In genomic region chr6:139378882-139379341, GRCh38 we compare ENCODE assay signal across 12 cellular contexts.
DNase-seq lines count a peak whose midpoint lies in the region; FAIRE-seq and TF ChIP-seq lines count a peak whose summit lies in the region.
"Had no signal": no experiment of that assay in that cellular context is flagged by ENCODE, and none has a peak within 500 bp of the region (broad histone marks: within the 10 kb centered on the region; RNA-seq: fewer than 3 reads in every experiment).

No MANE protein-coding gene starts in this region.

- peak; percentile 77 for FAIRE-seq in RCC 7860 (lab: Jason Lieb, UNC)

- no peak overlapping the region for H3K4me3 ChIP-seq in fibroblast of mammary gland (ENCODE audit: control insufficient read depth, low read depth, low read length)

- peak; percentile 6 for DNase-seq in stimulated activated CD4-positive, alpha-beta T cell treated with anti-CD3 and anti-CD28 coated beads, Interleukin-2, amount 100 ng/mL, for 4 hours (ENCODE audit: low read depth)
- no peak for DNase-seq in stimulated activated CD4-positive, alpha-beta T cell treated with anti-CD3 and anti-CD28 coated beads, Interleukin-4, amount 100 ng/mL, for 4 hours
- DNase-seq in RCC 7860 (ENCODE audit: low spot score) (peak; percentile 70), fibroblast of mammary gland (ENCODE audit: low read depth) (peak; percentile 46), DMS79 (lab: John Stamatoyannopoulos, UW) (no peak), T-helper 9 cell (no peak), cerebellar cortex (ENCODE audit: low spot score) (no peak)
- no peak for DNase-seq in activated effector memory CD4-positive, alpha-beta T cell treated with Interleukin-2 at 50 U/mL for 16 hours
- DNase-seq: BE2C, brain microvascular endothelial cell, KBM-7, NCI-H446 had no signal

- TF ChIP-seq CTCF in fibroblast of mammary gland (conservative IDR thresholded peaks at IDR 0.05; ENCODE audit: control insufficient read depth, insufficient read depth, low read depth, low read length): no peak

Comparison
In these comparisons a context has a peak if more than half of its experiments do, and no peak if none do; other contexts are left out.
1. DNase-seq: peak in stimulated activated CD4-positive, alpha-beta T cell treated with anti-CD3 and anti-CD28 coated beads, Interleukin-2, amount 100 ng/mL, for 4 hours (single experiment), RCC 7860 (single experiment) and fibroblast of mammary gland (single experiment); none in stimulated activated CD4-positive, alpha-beta T cell treated with anti-CD3 and anti-CD28 coated beads, Interleukin-4, amount 100 ng/mL, for 4 hours (0 of 2), DMS79 (single experiment), T-helper 9 cell (single experiment), cerebellar cortex (single experiment) and activated effector memory CD4-positive, alpha-beta T cell treated with Interleukin-2 at 50 U/mL for 16 hours (single experiment).